Comparison of ENCODE assay signal across 1 cellular context in the genomic region with DNA sequence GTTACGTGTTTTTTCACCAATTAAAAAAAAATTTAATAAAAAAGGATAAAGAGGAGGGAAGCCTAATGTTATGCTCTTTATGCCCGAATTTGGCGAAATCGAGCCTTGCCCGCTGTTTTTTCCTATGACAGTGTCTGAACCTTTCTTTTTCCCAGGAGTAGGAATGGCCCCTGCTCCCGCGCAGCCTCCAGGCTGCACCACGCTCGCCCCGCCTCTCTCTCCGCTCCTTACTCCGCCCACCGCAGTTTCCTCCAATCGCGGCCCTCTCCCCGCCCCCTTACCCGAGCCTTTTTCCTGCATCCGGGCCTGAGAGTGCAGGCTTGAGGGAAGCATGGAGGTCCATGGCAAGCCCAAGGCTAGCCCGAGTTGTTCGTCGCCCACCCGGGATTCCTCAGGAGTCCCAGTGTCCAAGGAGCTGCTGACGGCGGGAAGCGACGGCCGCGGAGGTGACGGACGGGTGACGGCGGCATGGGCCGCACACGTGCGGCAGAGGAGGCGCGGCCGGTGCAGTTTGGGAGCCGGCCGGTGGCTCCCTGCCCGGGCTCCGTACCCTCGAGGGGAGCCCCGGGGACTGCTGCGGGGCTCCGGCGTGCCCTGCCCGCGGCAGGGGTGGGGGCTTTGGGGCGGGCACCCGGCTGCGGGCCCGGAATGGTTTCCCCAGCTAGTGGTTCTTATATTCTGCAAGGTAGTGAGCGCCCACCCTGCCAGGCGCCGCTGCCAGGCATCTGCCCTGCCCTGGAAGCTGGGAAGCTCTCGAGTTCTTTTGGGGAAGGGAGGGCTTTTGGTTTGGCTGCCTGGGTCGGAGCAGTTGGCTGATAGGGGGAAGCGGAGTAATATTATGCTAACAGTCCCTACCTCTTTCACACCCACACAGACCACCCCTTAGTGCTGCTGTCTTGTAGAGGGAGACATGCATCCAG.
TF ChIP-seq lines count a peak whose summit lies in the region.

A gene with protein sequence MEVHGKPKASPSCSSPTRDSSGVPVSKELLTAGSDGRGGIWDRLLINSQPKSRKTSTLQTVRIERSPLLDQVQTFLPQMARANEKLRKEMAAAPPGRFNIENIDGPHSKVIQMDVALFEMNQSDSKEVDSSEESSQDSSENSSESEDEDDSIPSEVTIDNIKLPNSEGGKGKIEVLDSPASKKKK (plus strand): TSS at position 295 of the 920 bp plus-strand sequence. CDS start 37 bp downstream, at position 332.

TF ChIP-seq in K562, 482 proteins besides CTCF, POLR2A, EP300 and RAD21 (continued from another document and continues in another):
- TF ChIP-seq, protein P1, sequence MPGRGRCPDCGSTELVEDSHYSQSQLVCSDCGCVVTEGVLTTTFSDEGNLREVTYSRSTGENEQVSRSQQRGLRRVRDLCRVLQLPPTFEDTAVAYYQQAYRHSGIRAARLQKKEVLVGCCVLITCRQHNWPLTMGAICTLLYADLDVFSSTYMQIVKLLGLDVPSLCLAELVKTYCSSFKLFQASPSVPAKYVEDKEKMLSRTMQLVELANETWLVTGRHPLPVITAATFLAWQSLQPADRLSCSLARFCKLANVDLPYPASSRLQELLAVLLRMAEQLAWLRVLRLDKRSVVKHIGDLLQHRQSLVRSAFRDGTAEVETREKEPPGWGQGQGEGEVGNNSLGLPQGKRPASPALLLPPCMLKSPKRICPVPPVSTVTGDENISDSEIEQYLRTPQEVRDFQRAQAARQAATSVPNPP (IDR thresholded peaks at IDR 0.05; ENCODE audit: borderline replicate concordance, insufficient read depth, insufficient read length): no peak
- TF ChIP-seq, protein P2, sequence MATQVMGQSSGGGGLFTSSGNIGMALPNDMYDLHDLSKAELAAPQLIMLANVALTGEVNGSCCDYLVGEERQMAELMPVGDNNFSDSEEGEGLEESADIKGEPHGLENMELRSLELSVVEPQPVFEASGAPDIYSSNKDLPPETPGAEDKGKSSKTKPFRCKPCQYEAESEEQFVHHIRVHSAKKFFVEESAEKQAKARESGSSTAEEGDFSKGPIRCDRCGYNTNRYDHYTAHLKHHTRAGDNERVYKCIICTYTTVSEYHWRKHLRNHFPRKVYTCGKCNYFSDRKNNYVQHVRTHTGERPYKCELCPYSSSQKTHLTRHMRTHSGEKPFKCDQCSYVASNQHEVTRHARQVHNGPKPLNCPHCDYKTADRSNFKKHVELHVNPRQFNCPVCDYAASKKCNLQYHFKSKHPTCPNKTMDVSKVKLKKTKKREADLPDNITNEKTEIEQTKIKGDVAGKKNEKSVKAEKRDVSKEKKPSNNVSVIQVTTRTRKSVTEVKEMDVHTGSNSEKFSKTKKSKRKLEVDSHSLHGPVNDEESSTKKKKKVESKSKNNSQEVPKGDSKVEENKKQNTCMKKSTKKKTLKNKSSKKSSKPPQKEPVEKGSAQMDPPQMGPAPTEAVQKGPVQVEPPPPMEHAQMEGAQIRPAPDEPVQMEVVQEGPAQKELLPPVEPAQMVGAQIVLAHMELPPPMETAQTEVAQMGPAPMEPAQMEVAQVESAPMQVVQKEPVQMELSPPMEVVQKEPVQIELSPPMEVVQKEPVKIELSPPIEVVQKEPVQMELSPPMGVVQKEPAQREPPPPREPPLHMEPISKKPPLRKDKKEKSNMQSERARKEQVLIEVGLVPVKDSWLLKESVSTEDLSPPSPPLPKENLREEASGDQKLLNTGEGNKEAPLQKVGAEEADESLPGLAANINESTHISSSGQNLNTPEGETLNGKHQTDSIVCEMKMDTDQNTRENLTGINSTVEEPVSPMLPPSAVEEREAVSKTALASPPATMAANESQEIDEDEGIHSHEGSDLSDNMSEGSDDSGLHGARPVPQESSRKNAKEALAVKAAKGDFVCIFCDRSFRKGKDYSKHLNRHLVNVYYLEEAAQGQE (CRISPR knock-in tag; IDR thresholded peaks at IDR 0.05; ENCODE audit: low read depth): no peak
- no peak for TF ChIP-seq ZKSCAN1 (IDR thresholded peaks at IDR 0.05; ENCODE audit: low read depth, low read length)
- TF ChIP-seq TSC22D4 (tag; IDR thresholded peaks at IDR 0.05): no peak
- no peak for TF ChIP-seq PML (IDR thresholded peaks at IDR 0.05; ENCODE audit: low read length)
- TF ChIP-seq ZNF444 (CRISPR knock-in tag; IDR thresholded peaks at IDR 0.05): no peak
- no peak for TF ChIP-seq RBM22 (IDR thresholded peaks at IDR 0.05; ENCODE audit: low read depth, low read length, poor library complexity, severe bottlenecking)
- TF ChIP-seq TCF3 (CRISPR knock-in tag; IDR thresholded peaks at IDR 0.05): no peak
- no peak for TF ChIP-seq CEBPB (tag; IDR thresholded peaks at IDR 0.05)
- TF ChIP-seq, protein P3, sequence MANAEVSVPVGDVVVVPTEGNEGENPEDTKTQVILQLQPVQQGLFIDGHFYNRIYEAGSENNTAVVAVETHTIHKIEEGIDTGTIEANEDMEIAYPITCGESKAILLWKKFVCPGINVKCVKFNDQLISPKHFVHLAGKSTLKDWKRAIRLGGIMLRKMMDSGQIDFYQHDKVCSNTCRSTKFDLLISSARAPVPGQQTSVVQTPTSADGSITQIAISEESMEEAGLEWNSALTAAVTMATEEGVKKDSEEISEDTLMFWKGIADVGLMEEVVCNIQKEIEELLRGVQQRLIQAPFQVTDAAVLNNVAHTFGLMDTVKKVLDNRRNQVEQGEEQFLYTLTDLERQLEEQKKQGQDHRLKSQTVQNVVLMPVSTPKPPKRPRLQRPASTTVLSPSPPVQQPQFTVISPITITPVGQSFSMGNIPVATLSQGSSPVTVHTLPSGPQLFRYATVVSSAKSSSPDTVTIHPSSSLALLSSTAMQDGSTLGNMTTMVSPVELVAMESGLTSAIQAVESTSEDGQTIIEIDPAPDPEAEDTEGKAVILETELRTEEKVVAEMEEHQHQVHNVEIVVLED (CRISPR knock-in tag; IDR thresholded peaks at IDR 0.05): no peak
- TF ChIP-seq, protein P4, sequence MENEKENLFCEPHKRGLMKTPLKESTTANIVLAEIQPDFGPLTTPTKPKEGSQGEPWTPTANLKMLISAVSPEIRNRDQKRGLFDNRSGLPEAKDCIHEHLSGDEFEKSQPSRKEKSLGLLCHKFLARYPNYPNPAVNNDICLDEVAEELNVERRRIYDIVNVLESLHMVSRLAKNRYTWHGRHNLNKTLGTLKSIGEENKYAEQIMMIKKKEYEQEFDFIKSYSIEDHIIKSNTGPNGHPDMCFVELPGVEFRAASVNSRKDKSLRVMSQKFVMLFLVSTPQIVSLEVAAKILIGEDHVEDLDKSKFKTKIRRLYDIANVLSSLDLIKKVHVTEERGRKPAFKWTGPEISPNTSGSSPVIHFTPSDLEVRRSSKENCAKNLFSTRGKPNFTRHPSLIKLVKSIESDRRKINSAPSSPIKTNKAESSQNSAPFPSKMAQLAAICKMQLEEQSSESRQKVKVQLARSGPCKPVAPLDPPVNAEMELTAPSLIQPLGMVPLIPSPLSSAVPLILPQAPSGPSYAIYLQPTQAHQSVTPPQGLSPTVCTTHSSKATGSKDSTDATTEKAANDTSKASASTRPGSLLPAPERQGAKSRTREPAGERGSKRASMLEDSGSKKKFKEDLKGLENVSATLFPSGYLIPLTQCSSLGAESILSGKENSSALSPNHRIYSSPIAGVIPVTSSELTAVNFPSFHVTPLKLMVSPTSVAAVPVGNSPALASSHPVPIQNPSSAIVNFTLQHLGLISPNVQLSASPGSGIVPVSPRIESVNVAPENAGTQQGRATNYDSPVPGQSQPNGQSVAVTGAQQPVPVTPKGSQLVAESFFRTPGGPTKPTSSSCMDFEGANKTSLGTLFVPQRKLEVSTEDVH (IDR thresholded peaks at IDR 0.05; ENCODE audit: low read depth, partially characterized antibody): no peak
- 0 out of 2 replicates have a peak, but pooled peaks have one; percentile 15 for TF ChIP-seq SMAD3 (CRISPR knock-in tag; conservative IDR thresholded peaks at IDR 0.05)
- TF ChIP-seq, protein P5, sequence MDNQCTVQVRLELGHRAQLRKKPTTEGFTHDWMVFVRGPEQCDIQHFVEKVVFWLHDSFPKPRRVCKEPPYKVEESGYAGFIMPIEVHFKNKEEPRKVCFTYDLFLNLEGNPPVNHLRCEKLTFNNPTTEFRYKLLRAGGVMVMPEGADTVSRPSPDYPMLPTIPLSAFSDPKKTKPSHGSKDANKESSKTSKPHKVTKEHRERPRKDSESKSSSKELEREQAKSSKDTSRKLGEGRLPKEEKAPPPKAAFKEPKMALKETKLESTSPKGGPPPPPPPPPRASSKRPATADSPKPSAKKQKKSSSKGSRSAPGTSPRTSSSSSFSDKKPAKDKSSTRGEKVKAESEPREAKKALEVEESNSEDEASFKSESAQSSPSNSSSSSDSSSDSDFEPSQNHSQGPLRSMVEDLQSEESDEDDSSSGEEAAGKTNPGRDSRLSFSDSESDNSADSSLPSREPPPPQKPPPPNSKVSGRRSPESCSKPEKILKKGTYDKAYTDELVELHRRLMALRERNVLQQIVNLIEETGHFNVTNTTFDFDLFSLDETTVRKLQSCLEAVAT (IDR thresholded peaks at IDR 0.05): no peak
- no peak for TF ChIP-seq ZC3H8 (IDR thresholded peaks at IDR 0.05)
- no peak for TF ChIP-seq TCF7 (IDR thresholded peaks at IDR 0.05; ENCODE audit: borderline replicate concordance)
- no peak for TF ChIP-seq ZNF3 (CRISPR knock-in tag; IDR thresholded peaks at IDR 0.05)
- 0 out of 2 replicates have a peak, but pooled peaks have one; percentile 70 for TF ChIP-seq ERF (CRISPR knock-in tag; IDR thresholded peaks at IDR 0.05)
- TF ChIP-seq, protein P6, sequence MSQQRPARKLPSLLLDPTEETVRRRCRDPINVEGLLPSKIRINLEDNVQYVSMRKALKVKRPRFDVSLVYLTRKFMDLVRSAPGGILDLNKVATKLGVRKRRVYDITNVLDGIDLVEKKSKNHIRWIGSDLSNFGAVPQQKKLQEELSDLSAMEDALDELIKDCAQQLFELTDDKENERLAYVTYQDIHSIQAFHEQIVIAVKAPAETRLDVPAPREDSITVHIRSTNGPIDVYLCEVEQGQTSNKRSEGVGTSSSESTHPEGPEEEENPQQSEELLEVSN (IDR thresholded peaks at IDR 0.05; ENCODE audit: borderline replicate concordance in 1 of 2, extremely low read depth in 1 of 2, insufficient read depth in 1 of 2, insufficient read length in 1 of 2, low read depth in 1 of 2, low read length in 1 of 2, poor library complexity in 1 of 2, severe bottlenecking in 1 of 2): peak; percentile 41 to 62
- no peak for TF ChIP-seq MTA2 (IDR thresholded peaks at IDR 0.05; ENCODE audit: low read depth)
- no peak for TF ChIP-seq NR2C2 (CRISPR knock-in tag; IDR thresholded peaks at IDR 0.05)
- no peak for TF ChIP-seq NR2C2 (tag; IDR thresholded peaks at IDR 0.05)
- TF ChIP-seq PRPF4 (IDR thresholded peaks at IDR 0.05; ENCODE audit: insufficient read depth, low read depth, low read length, poor library complexity, severe bottlenecking): no peak
- no peak for TF ChIP-seq DNMT1 (IDR thresholded peaks at IDR 0.05)
- no peak for TF ChIP-seq ZFP36 (IDR thresholded peaks at IDR 0.05; ENCODE audit: low read depth, low read length, partially characterized antibody)
- no peak; the same call in 1 of the 2 replicates for TF ChIP-seq MBD2 (IDR thresholded peaks at IDR 0.05; ENCODE audit: borderline replicate concordance, low read depth)
- TF ChIP-seq, protein P7, sequence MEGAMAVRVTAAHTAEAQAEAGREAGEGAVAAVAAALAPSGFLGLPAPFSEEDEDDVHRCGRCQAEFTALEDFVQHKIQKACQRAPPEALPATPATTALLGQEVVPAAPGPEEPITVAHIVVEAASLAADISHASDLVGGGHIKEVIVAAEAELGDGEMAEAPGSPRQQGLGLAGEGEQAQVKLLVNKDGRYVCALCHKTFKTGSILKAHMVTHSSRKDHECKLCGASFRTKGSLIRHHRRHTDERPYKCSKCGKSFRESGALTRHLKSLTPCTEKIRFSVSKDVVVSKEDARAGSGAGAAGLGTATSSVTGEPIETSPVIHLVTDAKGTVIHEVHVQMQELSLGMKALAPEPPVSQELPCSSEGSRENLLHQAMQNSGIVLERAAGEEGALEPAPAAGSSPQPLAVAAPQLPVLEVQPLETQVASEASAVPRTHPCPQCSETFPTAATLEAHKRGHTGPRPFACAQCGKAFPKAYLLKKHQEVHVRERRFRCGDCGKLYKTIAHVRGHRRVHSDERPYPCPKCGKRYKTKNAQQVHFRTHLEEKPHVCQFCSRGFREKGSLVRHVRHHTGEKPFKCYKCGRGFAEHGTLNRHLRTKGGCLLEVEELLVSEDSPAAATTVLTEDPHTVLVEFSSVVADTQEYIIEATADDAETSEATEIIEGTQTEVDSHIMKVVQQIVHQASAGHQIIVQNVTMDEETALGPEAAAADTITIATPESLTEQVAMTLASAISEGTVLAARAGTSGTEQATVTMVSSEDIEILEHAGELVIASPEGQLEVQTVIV (CRISPR knock-in tag; IDR thresholded peaks at IDR 0.05; ENCODE audit: borderline replicate concordance): no peak
- TF ChIP-seq RHOXF2B (CRISPR knock-in tag; conservative IDR thresholded peaks at IDR 0.05): no peak
- TF ChIP-seq, protein P8, sequence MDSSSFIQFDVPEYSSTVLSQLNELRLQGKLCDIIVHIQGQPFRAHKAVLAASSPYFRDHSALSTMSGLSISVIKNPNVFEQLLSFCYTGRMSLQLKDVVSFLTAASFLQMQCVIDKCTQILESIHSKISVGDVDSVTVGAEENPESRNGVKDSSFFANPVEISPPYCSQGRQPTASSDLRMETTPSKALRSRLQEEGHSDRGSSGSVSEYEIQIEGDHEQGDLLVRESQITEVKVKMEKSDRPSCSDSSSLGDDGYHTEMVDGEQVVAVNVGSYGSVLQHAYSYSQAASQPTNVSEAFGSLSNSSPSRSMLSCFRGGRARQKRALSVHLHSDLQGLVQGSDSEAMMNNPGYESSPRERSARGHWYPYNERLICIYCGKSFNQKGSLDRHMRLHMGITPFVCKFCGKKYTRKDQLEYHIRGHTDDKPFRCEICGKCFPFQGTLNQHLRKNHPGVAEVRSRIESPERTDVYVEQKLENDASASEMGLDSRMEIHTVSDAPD (CRISPR knock-in tag; IDR thresholded peaks at IDR 0.05): no peak
- no peak for TF ChIP-seq GATA2 (CRISPR knock-in tag; IDR thresholded peaks at IDR 0.05)
- TF ChIP-seq ZNF217 (CRISPR knock-in tag; IDR thresholded peaks at IDR 0.05): no peak
- TF ChIP-seq TGIF2 (CRISPR knock-in tag; IDR thresholded peaks at IDR 0.05): no peak
- no peak for TF ChIP-seq MYNN (IDR thresholded peaks at IDR 0.05)
- no peak for TF ChIP-seq MYNN (CRISPR knock-in tag; IDR thresholded peaks at IDR 0.05)
- TF ChIP-seq NFE2L1 (tag; IDR thresholded peaks at IDR 0.05; ENCODE audit: borderline replicate concordance, low read depth): no peak
- no peak for TF ChIP-seq ZBTB8A (IDR thresholded peaks at IDR 0.05; ENCODE audit: partially characterized antibody)
- TF ChIP-seq ZNF354B (CRISPR knock-in tag; IDR thresholded peaks at IDR 0.05): no peak
- peak; percentile 92 for TF ChIP-seq KDM5B (IDR thresholded peaks at IDR 0.05; ENCODE audit: insufficient replicate concordance, low read depth, low read length)
